Comparison of ENCODE assay signal across 11 cellular contexts in genomic region chr10:74289956-74290355, GRCh38.
A peak's percentile ranks its signal among the peaks of the same experiment; 100 is the strongest.
DNase-seq lines count a peak whose midpoint lies in the region; ATAC-seq, FAIRE-seq and TF ChIP-seq lines count a peak whose summit lies in the region.
"Had no signal": no experiment of that assay in that cellular context is flagged by ENCODE, and none has a peak within 500 bp of the region (broad histone marks: within the 10 kb centered on the region; RNA-seq: fewer than 3 reads in every experiment).

No MANE protein-coding gene starts in this region.

- TF ChIP-seq EP300 in transverse colon (IDR thresholded peaks at IDR 0.05; ENCODE audit: low read depth): no peak

- POLR2A ChIA-PET in IMR-90 (lab: Charles Lee; ENCODE audit: unreplicated experiment) (no interaction called here), endothelial cell of umbilical vein (lab: Charles Lee) (no interaction called here)

- H3K27me3 Mint-ChIP-seq in neural progenitor cell (ENCODE audit: insufficient read depth, low read depth): no peaks in the 10 kb centered on the region

- no peak for TF ChIP-seq POLR2A in IMR-90 (IDR thresholded peaks at IDR 0.05; ENCODE audit: low read depth, low read length)
- TF ChIP-seq POLR2A in endothelial cell of umbilical vein (IDR thresholded peaks at IDR 0.05; ENCODE audit: low read depth, low read length): no peak
- no peak for TF ChIP-seq POLR2A in transverse colon (IDR thresholded peaks at IDR 0.05)

- H3K9me1 ChIP-seq in IMR-90 (ENCODE audit: insufficient read depth, low read length): no peaks in the 10 kb centered on the region
- H3K9me1 ChIP-seq in endothelial cell of umbilical vein (replicated peaks; ENCODE audit: control insufficient read depth, extremely low read depth, insufficient read depth, low read length): no peaks in the 10 kb centered on the region

- no CpG with 5 or more reads among the region's 4 CpGs for WGBS in IMR-90 (ENCODE audit: extremely low coverage in 2 of 2, insufficient read length in 1 of 2), 2 experiments
- 68 to 71% methylated on average over 4 of the region's 4 CpGs for WGBS in transverse colon (ENCODE audit: low coverage in 1 of 2), 2 donors

- TF ChIP-seq RAD21 in IMR-90 (IDR thresholded peaks at IDR 0.05; ENCODE audit: low read length): no peak

- DNase-seq in AG09309 (ENCODE audit: low read depth) (no peak), IMR-90 (peak; percentile 11), endothelial cell of umbilical vein (ENCODE audit: low read depth, low spot score) (peak; percentile 19), neural progenitor cell (ENCODE audit: low spot score) (peak; percentile 59), GF-D8 (lab: John Stamatoyannopoulos, UW) (no peak), transverse colon (no peak), AML-193 (lab: John Stamatoyannopoulos, UW) (no peak)
- DNase-seq: cerebellar nuclear complex, COR-L47, mucosa of descending colon had no signal

- H3K4me1 Mint-ChIP-seq in neural progenitor cell: peaks cover 7% of the 10 kb centered on the region

- no peak overlapping the region for H3K27ac Mint-ChIP-seq in neural progenitor cell

- H3K23ac ChIP-seq in IMR-90 (ENCODE audit: low read depth, low read length): peak overlapping the region; percentile 100

- H3K4me1 ChIP-seq in IMR-90 (ENCODE audit: control insufficient read depth, insufficient read depth, low read length) (peaks cover 8% of the 10 kb centered on the region), endothelial cell of umbilical vein (ENCODE audit: control insufficient read depth, extremely low read depth, insufficient read depth, low read length) (peaks cover 3% of the 10 kb centered on the region), neural progenitor cell (peaks cover 15% of the 10 kb centered on the region), transverse colon (peaks cover 0 to 15% (median 4%) of the 10 kb centered on the region in 4 donors)

- no peaks in the 10 kb centered on the region for H4K20me1 ChIP-seq in IMR-90 (ENCODE audit: insufficient read depth, low read length)
- no peaks in the 10 kb centered on the region for H4K20me1 ChIP-seq in endothelial cell of umbilical vein (replicated peaks; ENCODE audit: control insufficient read depth, extremely low read depth, insufficient read depth, low read length)
- H4K20me1 ChIP-seq in neural progenitor cell (ENCODE audit: low read depth): no peaks in the 10 kb centered on the region

- in situ Hi-C loops in IMR-90 (cut with MboI; ENCODE audit: low sequenced_read_pairs): no loop called here
- in situ Hi-C loops in transverse colon (cut with MboI; ENCODE audit: low pct_ligation_motif_present in 1 of 4, low pct_unique_long_range_greater_than_20kb in 1 of 4, low sequenced_read_pairs in 3 of 4): no loop called here

- H3K9ac ChIP-seq in IMR-90 (ENCODE audit: low read depth, low read length) (peak overlapping the region; percentile 100), endothelial cell of umbilical vein (replicated peaks; ENCODE audit: extremely low read depth, insufficient read depth, low read length) (no peak overlapping the region), neural progenitor cell (no peak overlapping the region)

- H3K27ac ChIP-seq in IMR-90 (ENCODE audit: insufficient read depth, low read length): peak overlapping the region; percentile 100
- H3K27ac ChIP-seq in endothelial cell of umbilical vein (ENCODE audit: insufficient read depth, low read depth, low read length): no peak overlapping the region
- H3K27ac ChIP-seq in neural progenitor cell: peak overlapping the region; percentile 28
- peak overlapping the region in 2 of 4 donors; percentile 4 to 23 for H3K27ac ChIP-seq in transverse colon

- peak overlapping the region; percentile 98 for H4K91ac ChIP-seq in IMR-90 (ENCODE audit: insufficient read depth, low read depth, low read length)

- peak overlapping the region; percentile 84 for H2AK9ac ChIP-seq in IMR-90 (replicated peaks; ENCODE audit: low read depth, low read length, poor library complexity)

- peak overlapping the region; percentile 100 for H4K5ac ChIP-seq in IMR-90 (ENCODE audit: low read depth, low read length)

- BruUV-seq in IMR-90 (replicated peaks; lab: Mats Ljungman, UMichigan): no TSS peak
- BruUV-seq in endothelial cell of umbilical vein (replicated peaks; lab: Mats Ljungman, UMichigan): no TSS peak

- dilution Hi-C loops in IMR-90 (cut with HindIII; ENCODE audit: low sequenced_read_pairs, unreplicated experiment) (no loop called here), endothelial cell of umbilical vein (cut with MboI; ENCODE audit: extremely low pct_ligation_motif_present, low sequenced_read_pairs) (no loop called here)

- H3K9me3 Mint-ChIP-seq in neural progenitor cell: no peaks in the 10 kb centered on the region

- peak overlapping the region; percentile 100 for H2BK5ac ChIP-seq in IMR-90 (ENCODE audit: low read depth, low read length, poor library complexity, severe bottlenecking)

- H3K79me2 ChIP-seq in endothelial cell of umbilical vein (ENCODE audit: control insufficient read depth, insufficient read depth, low read length): peaks cover 29% of the 10 kb centered on the region
- H3K79me2 ChIP-seq in neural progenitor cell (ENCODE audit: low read depth): no peaks in the 10 kb centered on the region

- H4K8ac ChIP-seq in IMR-90 (ENCODE audit: low read depth in 2 of 2, low read length in 2 of 2): peak overlapping the region; percentile 82 to 100

- H2BK15ac ChIP-seq in IMR-90 (ENCODE audit: low read depth, low read length): peak overlapping the region; percentile 100; the same call in 2 of the 3 replicates

- no peak for ATAC-seq in IMR-90 (ENCODE audit: low read depth)
- ATAC-seq in GM19463 (IDR thresholded peaks at IDR 0.05; ENCODE audit: unreplicated experiment): no peak
- ATAC-seq: mucosa of descending colon had no signal

- H3K4me3 Mint-ChIP-seq in neural progenitor cell: no peak overlapping the region

- no peaks in the 10 kb centered on the region for H3K9me3 ChIP-seq in IMR-90 (ENCODE audit: control insufficient read depth, insufficient read depth, low read length)
- no peaks in the 10 kb centered on the region for H3K9me3 ChIP-seq in endothelial cell of umbilical vein (replicated peaks; ENCODE audit: control insufficient read depth, insufficient read depth, low read length)
- H3K9me3 ChIP-seq in neural progenitor cell (ENCODE audit: low read depth): no peaks in the 10 kb centered on the region
- H3K9me3 ChIP-seq in transverse colon: no peaks in the 10 kb centered on the region
- H3K9me3 ChIP-seq: mucosa of descending colon had no signal

- no peak for FAIRE-seq in endothelial cell of umbilical vein (lab: Jason Lieb, UNC)

- TF ChIP-seq CTCF in AG09309 (IDR thresholded peaks at IDR 0.05; ENCODE audit: control insufficient read depth, insufficient read depth, low read depth, low read length, missing control alignments): no peak
- TF ChIP-seq CTCF in IMR-90 (conservative IDR thresholded peaks at IDR 0.05; ENCODE audit: low read depth, low read length): no peak
- no peak for TF ChIP-seq CTCF in endothelial cell of umbilical vein (IDR thresholded peaks at IDR 0.05; ENCODE audit: extremely low read depth in 1 of 2, insufficient read depth in 1 of 2, low read depth in 1 of 2, low read length in 2 of 2)
- no peak for TF ChIP-seq CTCF in neural progenitor cell (IDR thresholded peaks at IDR 0.05)
- TF ChIP-seq CTCF in transverse colon (IDR thresholded peaks at IDR 0.05): no peak

- peak overlapping the region; percentile 99 for H3K14ac ChIP-seq in IMR-90 (replicated peaks; ENCODE audit: low read depth, low read length)

- peak overlapping the region; percentile 100 for H2BK120ac ChIP-seq in IMR-90 (ENCODE audit: low read depth, low read length)

- peak overlapping the region; percentile 92 for H3K56ac ChIP-seq in IMR-90 (ENCODE audit: extremely low read depth, insufficient read depth, low read length)

- H2AFZ ChIP-seq in IMR-90 (replicated peaks; ENCODE audit: low read length, poor library complexity) (peak overlapping the region; percentile 85), endothelial cell of umbilical vein (ENCODE audit: low read depth, low read length) (no peak overlapping the region), neural progenitor cell (replicated peaks) (no peak overlapping the region)

- peaks cover 10 to 25% of the 10 kb centered on the region in 2 experiments for H3K79me1 ChIP-seq in IMR-90 (ENCODE audit: low read depth in 1 of 2, low read length in 2 of 2)

- H3K27me3 ChIP-seq in IMR-90 (ENCODE audit: control insufficient read depth, insufficient read depth, low read length) (no peaks in the 10 kb centered on the region), endothelial cell of umbilical vein (ENCODE audit: control insufficient read depth in 2 of 2, insufficient read depth in 2 of 2, low read length in 2 of 2) (no peaks in the 10 kb centered on the region), neural progenitor cell (no peaks in the 10 kb centered on the region), transverse colon (no peaks in the 10 kb centered on the region)

- H2AK5ac ChIP-seq in IMR-90 (ENCODE audit: low read depth, low read length): peak overlapping the region; percentile 95

- intact Hi-C loops in IMR-90 (cut with micrococcal nuclease): loop anchor here (5.0 kb wide), 1 partner anchor 142 kb away; no protein-coding TSS in a partner anchor
- intact Hi-C loops in endothelial cell of umbilical vein (cut with micrococcal nuclease): no loop called here
- intact Hi-C loops in transverse colon (cut with DNase I; ENCODE audit: low total_unique reads): loop anchor here (5.0 kb wide), 1 partner anchor 508 kb away; the partner anchor contains the start of gene CHCHD1

- CTCF ChIA-PET in IMR-90 (lab: Yijun Ruan, JAX): no interaction called here
- CTCF ChIA-PET in endothelial cell of umbilical vein (lab: Charles Lee): no interaction called here

- peak overlapping the region; percentile 100 for H3K18ac ChIP-seq in IMR-90 (ENCODE audit: low read depth, low read length)

- peaks cover 3% of the 10 kb centered on the region for H3F3A ChIP-seq in neural progenitor cell (ENCODE audit: low read depth)

- peak overlapping the region; percentile 99 for H2BK20ac ChIP-seq in IMR-90 (ENCODE audit: low read depth, low read length)

- H3K36me3 ChIP-seq in IMR-90 (ENCODE audit: control insufficient read depth, insufficient read depth, low read length) (0 out of 2 replicates have a peak, but pooled peaks cover 1% of the 10 kb centered on the region), endothelial cell of umbilical vein (ENCODE audit: control insufficient read depth in 2 of 2, extremely low read depth in 1 of 2, insufficient read depth in 2 of 2, low read length in 2 of 2) (no peaks in the 10 kb centered on the region), neural progenitor cell (no peaks in the 10 kb centered on the region), transverse colon (no peaks in the 10 kb centered on the region)

- no peaks in the 10 kb centered on the region for H3K36me3 Mint-ChIP-seq in neural progenitor cell

- peak overlapping the region; percentile 99 for H3K4ac ChIP-seq in IMR-90 (ENCODE audit: low read depth, low read length)

- peak overlapping the region; percentile 9 for H3K4me3 ChIP-seq in AG09309 (ENCODE audit: control insufficient read depth, low read depth, low read length)
- peak overlapping the region; percentile 53; the same call in 1 of the 2 replicates for H3K4me3 ChIP-seq in IMR-90 (ENCODE audit: insufficient read depth, low read depth, low read length)
- no peak overlapping the region for H3K4me3 ChIP-seq in endothelial cell of umbilical vein (replicated peaks in 1 of 3; ENCODE audit: insufficient read depth in 1 of 3, low read depth in 1 of 3, low read length in 3 of 3)
- H3K4me3 ChIP-seq in neural progenitor cell: no peak overlapping the region
- no peak overlapping the region for H3K4me3 ChIP-seq in transverse colon
- H3K4me3 ChIP-seq: mucosa of descending colon had no signal

- peak overlapping the region; percentile 100 for H3K4me2 ChIP-seq in IMR-90 (ENCODE audit: low read depth, low read length)
- H3K4me2 ChIP-seq in endothelial cell of umbilical vein (ENCODE audit: insufficient read depth, low read length): no peak overlapping the region
- H3K4me2 ChIP-seq in neural progenitor cell: peak overlapping the region; percentile 36

Comparison
In these comparisons a context has a peak if more than half of its experiments do, and no peak if none do; other contexts are left out.
1. DNase-seq: peak in IMR-90 (single experiment), endothelial cell of umbilical vein (single experiment) and neural progenitor cell (single experiment); none in AG09309 (single experiment), GF-D8 (single experiment), transverse colon (single experiment) and AML-193 (0 of 2).
2. H3K4me3 ChIP-seq: peak in AG09309 (single experiment) and IMR-90 (single experiment); none in endothelial cell of umbilical vein (0 of 3), neural progenitor cell (single experiment) and transverse colon (0 of 4).